Comparison of ENCODE assay signal across 8 cellular contexts in the genomic region with DNA sequence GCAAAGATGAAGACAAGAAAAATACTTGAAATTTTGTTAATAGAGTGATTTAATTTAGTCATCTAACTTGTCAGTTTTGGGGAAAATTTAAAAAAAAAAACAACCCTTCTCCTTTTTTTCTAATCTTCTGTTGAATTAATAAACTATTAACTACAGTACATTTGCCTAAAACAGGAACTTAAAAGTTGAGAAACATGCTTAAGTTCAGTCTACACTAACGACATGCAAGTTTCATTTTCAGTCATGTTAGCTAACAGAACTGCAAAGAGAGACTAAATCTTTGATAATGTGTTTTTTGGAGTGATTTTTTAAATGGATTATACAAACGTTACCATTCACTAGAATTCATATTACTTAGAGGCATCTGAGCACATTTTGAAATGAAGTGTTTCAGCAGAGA.
DNase-seq lines count a peak whose midpoint lies in the region; ATAC-seq and TF ChIP-seq lines count a peak whose summit lies in the region.

No MANE protein-coding gene starts in this region.

- H3K4me3 ChIP-seq in BLaER1 treated with 17β-estradiol and CSF1 and Interleukin-3, amounts not matched to agents 10 nM and 100 nM = peak overlapping the region in 1 of 10 experiments; percentile 12; a peak in 1 of 20 replicates
- H3K4me3 ChIP-seq in coronary artery (peak overlapping the region; percentile 35), upper lobe of right lung (peak overlapping the region; percentile 17), adrenal gland (peak overlapping the region in 1 of 4 donors; percentile 31)

- 41 to 45% (median 44%) methylated on average over 2 of the region's 2 CpGs for WGBS in adrenal gland, 4 donors

- H3K9ac ChIP-seq in BLaER1 treated with 17β-estradiol and CSF1 and Interleukin-3, amounts not matched to agents 10 nM and 100 nM = no peak overlapping the region

- peaks cover 42 to 50% (median 47%) of the 10 kb centered on the region in 11 experiments for H3K27me3 ChIP-seq in BLaER1 treated with 17β-estradiol and CSF1 and Interleukin-3, amounts not matched to agents 10 nM and 100 nM
- H3K27me3 ChIP-seq in upper lobe of right lung (no peaks in the 10 kb centered on the region), adrenal gland (no peaks in the 10 kb centered on the region)

- no peaks in the 10 kb centered on the region for H3K9me3 ChIP-seq in BLaER1 treated with 17β-estradiol and CSF1 and Interleukin-3, amounts not matched to agents 10 nM and 100 nM (replicated peaks in 1 of 11)
- H3K9me3 ChIP-seq in upper lobe of right lung = no peaks in the 10 kb centered on the region
- H3K9me3 ChIP-seq in adrenal gland (replicated peaks in 1 of 3) = no peaks in the 10 kb centered on the region

- peaks cover 0 to 54% (median 6%) of the 10 kb centered on the region in 10 experiments; a peak in 9 of 20 replicates for H3K4me1 ChIP-seq in BLaER1 treated with 17β-estradiol and CSF1 and Interleukin-3, amounts not matched to agents 10 nM and 100 nM
- H3K4me1 ChIP-seq in upper lobe of right lung = peaks cover 34% of the 10 kb centered on the region
- H3K4me1 ChIP-seq in adrenal gland (replicated peaks in 1 of 2) = peaks cover 0 to 7% of the 10 kb centered on the region in 2 donors

- ATAC-seq in GM19467 (IDR thresholded peaks at IDR 0.05; ENCODE audit: unreplicated experiment) (peak; percentile 37), HG03575 (IDR thresholded peaks at IDR 0.05; ENCODE audit: extremely low read depth, insufficient number of reproducible peaks, low FRiP score, unreplicated experiment) (peak; percentile 34), upper lobe of right lung (peak; percentile 71)

- no peaks in the 10 kb centered on the region for H3K36me3 ChIP-seq in BLaER1 treated with 17β-estradiol and CSF1 and Interleukin-3, amounts not matched to agents 10 nM and 100 nM
- H3K36me3 ChIP-seq in upper lobe of right lung = no peaks in the 10 kb centered on the region
- no peaks in the 10 kb centered on the region for H3K36me3 ChIP-seq in adrenal gland (replicated peaks in 1 of 2)

- intact Hi-C loops in upper lobe of right lung (cut with DNase I) (no loop called here), adrenal gland (cut with DNase I) (no loop called here)

- no peaks in the 10 kb centered on the region for H4K20me1 ChIP-seq in BLaER1 treated with 17β-estradiol and CSF1 and Interleukin-3, amounts not matched to agents 10 nM and 100 nM

- TF ChIP-seq POLR2A in adrenal gland (IDR thresholded peaks at IDR 0.05) = no peak

- peak overlapping the region in 5 of 11 experiments; percentile 32 to 76 (median 56); a peak in 8 of 22 replicates for H3K4me2 ChIP-seq in BLaER1 treated with 17β-estradiol and CSF1 and Interleukin-3, amounts not matched to agents 10 nM and 100 nM

- H3K27ac ChIP-seq in BLaER1 treated with 17β-estradiol and CSF1 and Interleukin-3, amounts not matched to agents 10 nM and 100 nM = peak overlapping the region in 7 of 11 experiments; percentile 2 to 76 (median 43); a peak in 11 of 22 replicates
- H3K27ac ChIP-seq in coronary artery (peak overlapping the region in 1 of 2 donors; percentile 88), upper lobe of right lung (peak overlapping the region; percentile 82), adrenal gland (peak overlapping the region in 2 of 5 donors; percentile 9 to 27)

- TF ChIP-seq CTCF in coronary artery (IDR thresholded peaks at IDR 0.05) = no peak
- no peak for TF ChIP-seq CTCF in upper lobe of right lung (IDR thresholded peaks at IDR 0.05)
- TF ChIP-seq CTCF in adrenal gland (IDR thresholded peaks at IDR 0.05) = no peak

- DNase-seq in coronary artery (ENCODE audit: low spot score) (no peak), upper lobe of right lung (no peak), adrenal gland (no peak)
- no peak for DNase-seq in activated effector memory CD4-positive, alpha-beta T cell treated with anti-CD3 and anti-CD28 coated beads, Interleukin-2, amount 50 U/mL, for 16 hours
- DNase-seq in stimulated activated CD4-positive, alpha-beta T cell treated with anti-CD3 and anti-CD28 coated beads, Interleukin-1b, Interleukin-23, amount 100 ng/mL, for 48 hours = no peak
